In the genomic region with DNA sequence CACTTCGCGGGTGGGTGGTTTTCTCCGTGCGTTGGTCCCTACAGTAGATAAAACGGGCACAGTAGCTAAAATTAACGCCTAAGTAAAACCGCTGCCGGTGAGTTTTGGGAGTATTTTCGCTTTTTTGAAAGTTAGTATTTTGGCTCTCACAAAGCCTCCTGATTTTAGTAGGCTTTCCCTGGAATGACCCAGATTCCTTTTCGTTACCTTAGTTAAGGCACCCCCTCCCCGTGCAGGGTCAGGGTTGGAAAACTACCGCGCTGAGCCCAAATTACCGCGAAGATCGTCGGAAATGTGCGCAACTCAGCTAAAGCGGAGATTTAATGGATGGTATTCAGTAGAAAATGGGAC, we compare ENCODE assay signal across 8 cellular contexts. TPM values are rescaled to one million over a fixed set of nuclear protein-coding genes. Genes with fewer than 3 reads are reported as not detected.
A peak's percentile ranks its signal among the peaks of the same experiment; 100 is the strongest.
DNase-seq lines count a peak whose midpoint lies in the region; ATAC-seq, FAIRE-seq and TF ChIP-seq lines count a peak whose summit lies in the region.

No MANE protein-coding gene starts in this region.

- no peaks in the 10 kb centered on the region for H3K27me3 ChIP-seq in iPS-20b (ENCODE audit: insufficient read depth, low read length)
- H3K27me3 ChIP-seq in testis = no peaks in the 10 kb centered on the region

- FAIRE-seq in H54 (lab: Jason Lieb, UNC) = no peak

- H3K4me1 ChIP-seq in iPS-20b (ENCODE audit: insufficient read depth, low read length) (peaks cover 10% of the 10 kb centered on the region; the same call in 1 of the 2 replicates), testis (peaks cover 11% of the 10 kb centered on the region)

- H3K36me3 ChIP-seq in iPS-20b (ENCODE audit: insufficient read depth, low read depth, low read length) (no peaks in the 10 kb centered on the region), testis (ENCODE audit: low read depth, missing control alignments) (no peaks in the 10 kb centered on the region)

- peak overlapping the region; percentile 88 for H3K9ac ChIP-seq in iPS-20b (ENCODE audit: low read depth, low read length)

- intact Hi-C loops in testis (cut with DNase I; ENCODE audit: low total_unique reads) = no loop called here

- H3K4me3 ChIP-seq in AG09309 (ENCODE audit: control insufficient read depth, low read depth, low read length) = peak overlapping the region; percentile 69
- peak overlapping the region; percentile 80 for H3K4me3 ChIP-seq in iPS-20b (ENCODE audit: low read length)
- peak overlapping the region; percentile 46 to 71 for H3K4me3 ChIP-seq in testis

- H3K36me3 Mint-ChIP-seq in activated naive CD4-positive, alpha-beta T cell treated with anti-CD3 and anti-CD28 coated beads, Interleukin-2, amount 50 U/mL, for 72 hours = peaks cover 0 to 11% of the 10 kb centered on the region in 2 donors

- peak; percentile 14; the same call in 1 of the 2 replicates for TF ChIP-seq POLR2A in H54 (IDR thresholded peaks at IDR 0.05; ENCODE audit: low read depth, low read length)
- TF ChIP-seq POLR2A in testis (IDR thresholded peaks at IDR 0.05) = no peak

- no peaks in the 10 kb centered on the region for H3K9me3 ChIP-seq in iPS-20b (ENCODE audit: insufficient read depth, low read depth, low read length)
- H3K9me3 ChIP-seq in testis = no peaks in the 10 kb centered on the region

- ATAC-seq in activated naive CD4-positive, alpha-beta T cell treated with anti-CD3 and anti-CD28 coated beads, Interleukin-2, amount 50 U/mL, for 72 hours = peak in 1 of 2 donors; percentile 1
- ATAC-seq in HG03432 (IDR thresholded peaks at IDR 0.05; ENCODE audit: unreplicated experiment) = no peak

- TF ChIP-seq CTCF in AG09309 (IDR thresholded peaks at IDR 0.05; ENCODE audit: control insufficient read depth, insufficient read depth, low read depth, low read length, missing control alignments) (no peak), testis (IDR thresholded peaks at IDR 0.05) (peak in 1 of 3 experiments; percentile 23)

- peaks cover 0 to 6% of the 10 kb centered on the region in 2 donors for H3K9me3 Mint-ChIP-seq in activated naive CD4-positive, alpha-beta T cell treated with anti-CD3 and anti-CD28 coated beads, Interleukin-2, amount 50 U/mL, for 72 hours

- DNase-seq in AG09309 (ENCODE audit: low read depth) (no peak), H54 (ENCODE audit: insufficient read length, low spot score) (no peak), testis (no peak), mucosa of gallbladder (ENCODE audit: low spot score) (no peak), COLO668 (lab: John Stamatoyannopoulos, UW; ENCODE audit: unreplicated experiment) (no peak)
- no peak for DNase-seq in activated naive CD4-positive, alpha-beta T cell treated with anti-CD3 and anti-CD28 coated beads, Interleukin-2, amount 50 U/mL, for 72 hours (ENCODE audit: low spot score in 2 of 2)

- H3K27ac ChIP-seq in iPS-20b (ENCODE audit: low read length) (peak overlapping the region; percentile 41), testis (peak overlapping the region; percentile 69 to 76)

- 0% methylated on average over 19 of the region's 19 CpGs for WGBS in testis, 2 donors

- peak overlapping the region; percentile 95 to 96 for H3K27ac Mint-ChIP-seq in activated naive CD4-positive, alpha-beta T cell treated with anti-CD3 and anti-CD28 coated beads, Interleukin-2, amount 50 U/mL, for 72 hours

RNA-seq across cellular contexts. Expression of gene ST6GALNAC1, which starts 28.3 kb away (rescaled TPM):
- 1 to 10 TPM; 1.0 to 3.0 TPM for total RNA-seq in activated naive CD4-positive, alpha-beta T cell treated with anti-CD3 and anti-CD28 coated beads, Interleukin-2, amount 50 U/mL, for 72 hours
- total RNA-seq in testis (10 to 100 TPM; 20.1 to 20.6 TPM), mucosa of gallbladder (61.0 TPM)
- polyA plus RNA-seq in testis (ENCODE audit: insufficient read depth, low read depth, low replicate concordance) = 11.9 TPM

RNA-seq across cellular contexts. Expression of gene MXRA7, which starts 38.9 kb away (rescaled TPM):
- total RNA-seq in activated naive CD4-positive, alpha-beta T cell treated with anti-CD3 and anti-CD28 coated beads, Interleukin-2, amount 50 U/mL, for 72 hours = 1 to 10 TPM; 4.8 to 9.1 TPM
- total RNA-seq in testis (100 to 1,000 TPM; 217 to 272 TPM), mucosa of gallbladder (217 TPM)
- polyA plus RNA-seq in testis (ENCODE audit: insufficient read depth, low read depth, low replicate concordance) = 253 TPM

RNA-seq across cellular contexts. Expression of gene JMJD6, which starts 54.5 kb away (rescaled TPM):
- 10 to 100 TPM; 82.3 to 91.0 TPM for total RNA-seq in activated naive CD4-positive, alpha-beta T cell treated with anti-CD3 and anti-CD28 coated beads, Interleukin-2, amount 50 U/mL, for 72 hours
- total RNA-seq in testis (10 to 100 TPM; 31.7 to 40.5 TPM), mucosa of gallbladder (34.4 TPM)
- 44.6 TPM for polyA plus RNA-seq in testis (ENCODE audit: insufficient read depth, low read depth, low replicate concordance)

RNA-seq across cellular contexts. Expression of gene METTL23, which starts 54.8 kb away (rescaled TPM):
- 10 to 100 TPM; 13.9 to 30.0 TPM for total RNA-seq in activated naive CD4-positive, alpha-beta T cell treated with anti-CD3 and anti-CD28 coated beads, Interleukin-2, amount 50 U/mL, for 72 hours
- 10 to 100 TPM; 37.5 to 45.3 TPM for total RNA-seq in testis
- polyA plus RNA-seq in testis (ENCODE audit: insufficient read depth, low read depth, low replicate concordance) = 122 TPM
- 35.0 TPM for total RNA-seq in mucosa of gallbladder

Comparison
In these comparisons a context has a peak if more than half of its experiments do, and no peak if none do; other contexts are left out.
1. RNA of gene ST6GALNAC1, which starts 28.3 kb away (total RNA-seq): 61.0 TPM in mucosa of gallbladder (single experiment) and 20.1 to 20.6 TPM in testis; 1.0 to 3.0 TPM in activated naive CD4-positive, alpha-beta T cell treated with anti-CD3 and anti-CD28 coated beads, Interleukin-2, amount 50 U/mL, for 72 hours; every median in the first group is over 4 times any median in the second.
2. RNA of gene MXRA7, which starts 38.9 kb away (total RNA-seq): 217 to 272 TPM in testis and 217 TPM in mucosa of gallbladder (single experiment); 4.8 to 9.1 TPM in activated naive CD4-positive, alpha-beta T cell treated with anti-CD3 and anti-CD28 coated beads, Interleukin-2, amount 50 U/mL, for 72 hours; every median in the first group is over 10 times any median in the second.
3. Peak in every context shown above with its lines, with median percentiles within 50 percentile points of each other: H3K4me3 ChIP-seq.